ENCODE assay signal across 9 cellular contexts in genomic region chr4:26821677-26822503, GRCh38. TPM values are rescaled to one million over a fixed set of nuclear protein-coding genes. Genes with fewer than 3 reads are reported as not detected.
DNase-seq lines count a peak whose midpoint lies in the region; ATAC-seq and TF ChIP-seq lines count a peak whose summit lies in the region.
"Had no signal": no experiment of that assay in that cellular context is flagged by ENCODE, and none has a peak within 500 bp of the region (broad histone marks: within the 10 kb centered on the region; RNA-seq: fewer than 3 reads in every experiment).

No MANE protein-coding gene starts in this region.

- CTCF ChIA-PET in activated naive CD4-positive, alpha-beta T cell treated with anti-CD3 and anti-CD28 coated beads for 36 hours (lab: Charles Lee), result no interaction called here

- no peaks in the 10 kb centered on the region for H3K27me3 ChIP-seq in endodermal cell (ENCODE audit: control insufficient read depth, insufficient read depth, low read length, poor library complexity, severe bottlenecking)
- peaks cover 8% of the 10 kb centered on the region for H3K27me3 ChIP-seq in neutrophil

- 88% methylated on average over 6 to 11 of the region's 11 CpGs for WGBS in endodermal cell (ENCODE audit: insufficient coverage in 1 of 2, insufficient read length in 1 of 2), 2 experiments

- no peak overlapping the region for H3K27ac ChIP-seq in endodermal cell (ENCODE audit: low read depth, low read length)
- peak overlapping the region; percentile 23 for H3K27ac ChIP-seq in neutrophil

- peak; percentile 3 for DNase-seq in EH (ENCODE audit: low read depth)
- DNase-seq in NCI-H2029 treated with DMSO at 0.1 percent for 48 hours (lab: John Stamatoyannopoulos, UW), result peak; percentile 19
- no peak for DNase-seq in endodermal cell
- no peak for DNase-seq in NCI-H187 treated with DMSO at 0.1 percent for 48 hours (lab: John Stamatoyannopoulos, UW)
- DNase-seq in activated naive CD4-positive, alpha-beta T cell treated with anti-CD3 and anti-CD28 coated beads for 36 hours, result no peak
- DNase-seq: NCI-H146 had no signal

- H3K4me1 ChIP-seq in endodermal cell (ENCODE audit: control insufficient read depth, insufficient read depth, low read length) (peaks cover 7% of the 10 kb centered on the region), neutrophil (ENCODE audit: control insufficient read depth in 1 of 2, insufficient read depth in 1 of 2, low read depth in 1 of 2, low read length in 1 of 2) (peaks cover 5 to 18% of the 10 kb centered on the region in 2 experiments)

- peaks cover 19% of the 10 kb centered on the region for H3K9me3 Mint-ChIP-seq in endodermal cell
- peaks cover 21% of the 10 kb centered on the region for H3K9me3 Mint-ChIP-seq in activated naive CD4-positive, alpha-beta T cell treated with anti-CD3 and anti-CD28 coated beads for 36 hours

- H3K27ac Mint-ChIP-seq in endodermal cell, result no peak overlapping the region
- H3K27ac Mint-ChIP-seq in activated naive CD4-positive, alpha-beta T cell treated with anti-CD3 and anti-CD28 coated beads for 36 hours, result no peak overlapping the region

- H3K9ac ChIP-seq in endodermal cell (ENCODE audit: extremely low read depth, low read length, poor library complexity, severe bottlenecking), result no peak overlapping the region

- H3K36me3 ChIP-seq in endodermal cell (ENCODE audit: control insufficient read depth, insufficient read depth, low read length) (no peaks in the 10 kb centered on the region), neutrophil (no peaks in the 10 kb centered on the region)

- H3K9me3 ChIP-seq in endodermal cell (ENCODE audit: control insufficient read depth, low read length) (peaks cover 14% of the 10 kb centered on the region), neutrophil (no peaks in the 10 kb centered on the region)

- no peak for ATAC-seq in activated CD4-positive, CD25-positive, alpha-beta regulatory T cell treated with anti-CD3 and anti-CD28 coated beads, Interleukin-2, amount 50 U/mL, for 24 hours
- no peak for ATAC-seq in HG03442 (IDR thresholded peaks at IDR 0.05; ENCODE audit: unreplicated experiment)

- intact Hi-C loops in activated naive CD4-positive, alpha-beta T cell treated with anti-CD3 and anti-CD28 coated beads for 36 hours (cut with micrococcal nuclease), result loop anchor here (1.0 kb wide), 1 partner anchor 35 kb away; no protein-coding TSS in a partner anchor

- peaks cover 3% of the 10 kb centered on the region for H3K36me3 Mint-ChIP-seq in endodermal cell (ENCODE audit: low read depth)
- H3K36me3 Mint-ChIP-seq in activated naive CD4-positive, alpha-beta T cell treated with anti-CD3 and anti-CD28 coated beads for 36 hours (ENCODE audit: low read depth), result peaks cover 9% of the 10 kb centered on the region

- no peak overlapping the region for H3K4me3 Mint-ChIP-seq in endodermal cell
- no peak overlapping the region for H3K4me3 Mint-ChIP-seq in activated naive CD4-positive, alpha-beta T cell treated with anti-CD3 and anti-CD28 coated beads for 36 hours

- H3K4me3 ChIP-seq in endodermal cell (ENCODE audit: low read length) (no peak overlapping the region), neutrophil (ENCODE audit: low read depth in 1 of 2, low read length in 1 of 2) (no peak overlapping the region)

- H3K27me3 Mint-ChIP-seq in endodermal cell (ENCODE audit: insufficient read depth), result no peaks in the 10 kb centered on the region
- H3K27me3 Mint-ChIP-seq in activated naive CD4-positive, alpha-beta T cell treated with anti-CD3 and anti-CD28 coated beads for 36 hours (ENCODE audit: low read depth), result no peaks in the 10 kb centered on the region

- no peaks in the 10 kb centered on the region for H3K4me1 Mint-ChIP-seq in endodermal cell
- peaks cover 15% of the 10 kb centered on the region for H3K4me1 Mint-ChIP-seq in activated naive CD4-positive, alpha-beta T cell treated with anti-CD3 and anti-CD28 coated beads for 36 hours (ENCODE audit: low read depth)

- TF ChIP-seq CTCF in endodermal cell (conservative IDR thresholded peaks at IDR 0.05), result peak; percentile 36
- no peak for TF ChIP-seq CTCF in neutrophil (IDR thresholded peaks at IDR 0.05)

RNA-seq across cellular contexts. Expression of gene STIM2, which starts 38.8 kb away (rescaled TPM):
- 10 to 100 TPM; 23.2 to 24.5 TPM for total RNA-seq in endodermal cell
- 20.2 TPM for polyA plus RNA-seq in endodermal cell (2013, experiment 1 of 2)
- polyA plus RNA-seq in endodermal cell (2013, experiment 2 of 2), result 19.0 TPM
- total RNA-seq in activated naive CD4-positive, alpha-beta T cell treated with anti-CD3 and anti-CD28 coated beads for 36 hours, result 10 to 100 TPM; 40.5 to 43.1 TPM

Comparison
In these comparisons a context has a peak if more than half of its experiments do, and no peak if none do; other contexts are left out.
1. DNase-seq: peak in EH (single experiment) and NCI-H2029 treated with DMSO at 0.1 percent for 48 hours (single experiment); none in endodermal cell (single experiment), NCI-H187 treated with DMSO at 0.1 percent for 48 hours (single experiment) and activated naive CD4-positive, alpha-beta T cell treated with anti-CD3 and anti-CD28 coated beads for 36 hours (single experiment).